In genomic region chr18:74040459-74041332, GRCh38 we compare ENCODE assay signal across 8 cellular contexts.
DNase-seq lines count a peak whose midpoint lies in the region; ATAC-seq and TF ChIP-seq lines count a peak whose summit lies in the region.

No MANE protein-coding gene starts in this region.

- no peak overlapping the region for H3K4me3 Mint-ChIP-seq in CD4-positive, CD25-positive, alpha-beta regulatory T cell

- H3K4me3 ChIP-seq in CD4-positive, CD25-positive, alpha-beta regulatory T cell (ENCODE audit: low read depth, low read length): no peak overlapping the region
- no peak overlapping the region for H3K4me3 ChIP-seq in liver (ENCODE audit: low read depth in 1 of 3, low read length in 3 of 3)

- ATAC-seq in CD4-positive, CD25-positive, alpha-beta regulatory T cell (ENCODE audit: low read depth in 2 of 2): peak; percentile 72 to 79
- ATAC-seq in GM18909 (IDR thresholded peaks at IDR 0.05; ENCODE audit: poor library complexity, unreplicated experiment) (peak; percentile 84), HG03159 (IDR thresholded peaks at IDR 0.05; ENCODE audit: unreplicated experiment) (peak; percentile 86)
- ATAC-seq in activated naive CD4-positive, alpha-beta T cell treated with anti-CD3 and anti-CD28 coated beads, Interleukin-2, amount 50 U/mL, for 72 hours: peak; percentile 88 to 98

- no peaks in the 10 kb centered on the region for H3K36me3 ChIP-seq in CD4-positive, CD25-positive, alpha-beta regulatory T cell (ENCODE audit: control insufficient read depth, insufficient read depth, low read length)
- no peaks in the 10 kb centered on the region for H3K36me3 ChIP-seq in liver (ENCODE audit: control insufficient read depth in 4 of 4, insufficient read depth in 3 of 4, low read depth in 1 of 4, low read length in 3 of 4)

- peak; percentile 69 for TF ChIP-seq CTCF in liver (IDR thresholded peaks at IDR 0.05; ENCODE audit: low read depth, low read length, missing input control)

- DNase-seq in CD4-positive, CD25-positive, alpha-beta regulatory T cell: peak; percentile 9 to 75 (median 44)
- DNase-seq in SK-N-DZ (ENCODE audit: low spot score): peak; percentile 39
- peak; percentile 60 to 83 for DNase-seq in activated naive CD4-positive, alpha-beta T cell treated with anti-CD3 and anti-CD28 coated beads, Interleukin-2, amount 50 U/mL, for 72 hours (ENCODE audit: low spot score in 2 of 2)
- peak; percentile 9 for DNase-seq in stimulated activated naive CD4-positive, alpha-beta T cell treated with Interleukin-2 at 50 U/mL for 16 hours (lab: John Stamatoyannopoulos, UW)
- DNase-seq in cerebellar nuclear complex (lab: John Stamatoyannopoulos, UW): no peak

- WGBS in liver: 71% methylated on average over 20 of the region's 20 CpGs

- no peak overlapping the region for H3K27ac Mint-ChIP-seq in CD4-positive, CD25-positive, alpha-beta regulatory T cell
- no peak overlapping the region for H3K27ac Mint-ChIP-seq in activated naive CD4-positive, alpha-beta T cell treated with anti-CD3 and anti-CD28 coated beads, Interleukin-2, amount 50 U/mL, for 72 hours

- H3K4me1 Mint-ChIP-seq in CD4-positive, CD25-positive, alpha-beta regulatory T cell: peaks cover 0 to 6% (median 1%) of the 10 kb centered on the region in 4 donors

- peaks cover 0 to 2% (median 0%) of the 10 kb centered on the region in 7 donors for H3K9me3 Mint-ChIP-seq in CD4-positive, CD25-positive, alpha-beta regulatory T cell
- H3K9me3 Mint-ChIP-seq in activated naive CD4-positive, alpha-beta T cell treated with anti-CD3 and anti-CD28 coated beads, Interleukin-2, amount 50 U/mL, for 72 hours: no peaks in the 10 kb centered on the region

- peak; percentile 73 to 83 for TF ChIP-seq RAD21 in liver (IDR thresholded peaks at IDR 0.05)

- no peaks in the 10 kb centered on the region for H3K9me3 ChIP-seq in CD4-positive, CD25-positive, alpha-beta regulatory T cell (ENCODE audit: control insufficient read depth in 2 of 2, low read length in 2 of 2)
- H3K9me3 ChIP-seq in liver (ENCODE audit: control insufficient read depth in 4 of 4, low read length in 3 of 4): no peaks in the 10 kb centered on the region

- no peaks in the 10 kb centered on the region for H3K36me3 Mint-ChIP-seq in CD4-positive, CD25-positive, alpha-beta regulatory T cell
- H3K36me3 Mint-ChIP-seq in activated naive CD4-positive, alpha-beta T cell treated with anti-CD3 and anti-CD28 coated beads, Interleukin-2, amount 50 U/mL, for 72 hours: no peaks in the 10 kb centered on the region

- H3K27me3 ChIP-seq in CD4-positive, CD25-positive, alpha-beta regulatory T cell (ENCODE audit: control insufficient read depth, insufficient read depth, low read length): no peaks in the 10 kb centered on the region
- H3K27me3 ChIP-seq in liver (ENCODE audit: control insufficient read depth in 4 of 4, insufficient read depth in 4 of 4, low read length in 3 of 4): no peaks in the 10 kb centered on the region

- no peaks in the 10 kb centered on the region for H3K27me3 Mint-ChIP-seq in CD4-positive, CD25-positive, alpha-beta regulatory T cell

- H3K4me1 ChIP-seq in CD4-positive, CD25-positive, alpha-beta regulatory T cell (ENCODE audit: control insufficient read depth, insufficient read depth, low read length, poor library complexity, severe bottlenecking): no peaks in the 10 kb centered on the region
- no peaks in the 10 kb centered on the region for H3K4me1 ChIP-seq in liver (ENCODE audit: control insufficient read depth in 4 of 4, insufficient read depth in 4 of 4, low read length in 3 of 4)

- H3K27ac ChIP-seq in CD4-positive, CD25-positive, alpha-beta regulatory T cell (ENCODE audit: insufficient read depth, low read length, poor library complexity, severe bottlenecking): no peak overlapping the region
- H3K27ac ChIP-seq in liver (ENCODE audit: low read depth in 1 of 2, low read length in 2 of 2): no peak overlapping the region

- no peak overlapping the region for H3K9ac ChIP-seq in liver (ENCODE audit: low read depth in 1 of 2, low read length in 2 of 2)

TF ChIP-seq in liver, 16 proteins besides CTCF, POLR2A, EP300 and RAD21:
- TF ChIP-seq TAF1 (conservative IDR thresholded peaks at IDR 0.05) (no peak), EGR1 (IDR thresholded peaks at IDR 0.05; ENCODE audit: low read depth in 2 of 2) (no peak)

Comparison
In these comparisons a context has a peak if more than half of its experiments do, and no peak if none do; other contexts are left out.
1. DNase-seq: peak in CD4-positive, CD25-positive, alpha-beta regulatory T cell (3 of 3), SK-N-DZ (single experiment), activated naive CD4-positive, alpha-beta T cell treated with anti-CD3 and anti-CD28 coated beads, Interleukin-2, amount 50 U/mL, for 72 hours (2 of 2) and stimulated activated naive CD4-positive, alpha-beta T cell treated with Interleukin-2 at 50 U/mL for 16 hours (single experiment); none in cerebellar nuclear complex (0 of 2).
2. Peak in every context shown above with its lines, with median percentiles within 50 percentile points of each other: ATAC-seq.